In genomic region chr11:64743591-64744543, GRCh38 we compare ENCODE assay signal across 1 cellular context.
A peak's percentile ranks its signal among the peaks of the same experiment; 100 is the strongest.
TF ChIP-seq lines count a peak whose summit lies in the region.

TSS of gene RASGRP2 (minus strand) at chr11:64744142. CDS start at chr11:64742866, 1,276 bp downstream.

TF ChIP-seq in K562, 482 proteins besides CTCF, POLR2A, EP300 and RAD21 (continued from another document and continues in another):
- TF ChIP-seq ZNF318 (IDR thresholded peaks at IDR 0.05; ENCODE audit: borderline replicate concordance in 1 of 2, low read depth in 1 of 2) (no peak), ZFX (CRISPR knock-in tag; IDR thresholded peaks at IDR 0.05) (peak; percentile 65), FOXP1 (CRISPR knock-in tag; IDR thresholded peaks at IDR 0.05) (peak; percentile 48; the same call in 1 of the 2 replicates), NFE2 (IDR thresholded peaks at IDR 0.05; ENCODE audit: low read depth) (no peak), ILF3 (IDR thresholded peaks at IDR 0.05; ENCODE audit: borderline replicate concordance) (no peak), THRAP3 (IDR thresholded peaks at IDR 0.05; ENCODE audit: borderline replicate concordance) (no peak), CXXC5 (CRISPR knock-in tag; IDR thresholded peaks at IDR 0.05) (peak; percentile 41), HIVEP1 (CRISPR knock-in tag; IDR thresholded peaks at IDR 0.05) (no peak), RBM17 (IDR thresholded peaks at IDR 0.05; ENCODE audit: borderline replicate concordance, low read depth, low read length) (no peak), ZNF232 (CRISPR knock-in tag; IDR thresholded peaks at IDR 0.05) (no peak), FOSL1 (tag; conservative IDR thresholded peaks at IDR 0.05) (no peak), ZNF699 (CRISPR knock-in tag; IDR thresholded peaks at IDR 0.05; ENCODE audit: insufficient replicate concordance) (no peak), ATF4 (CRISPR knock-in tag; IDR thresholded peaks at IDR 0.05) (peak; percentile 37), FOXA1 (IDR thresholded peaks at IDR 0.05; ENCODE audit: borderline replicate concordance) (no peak), RCOR1 (IDR thresholded peaks at IDR 0.05; ENCODE audit: borderline replicate concordance in 1 of 2, low read depth in 2 of 2, low read length in 2 of 2) (peak in 1 of 2 experiments; percentile 87; a peak in 2 of 4 replicates), ZNF174 (CRISPR knock-in tag; IDR thresholded peaks at IDR 0.05) (no peak), FOXM1 (IDR thresholded peaks at IDR 0.05; ENCODE audit: low read depth) (no peak; the same call in 1 of the 2 replicates), FOXM1 (CRISPR knock-in tag; IDR thresholded peaks at IDR 0.05; ENCODE audit: low read depth) (no peak), NEUROD1 (IDR thresholded peaks at IDR 0.05; ENCODE audit: borderline replicate concordance, low read depth, low read length, partially characterized antibody) (no peak), C11orf30 (IDR thresholded peaks at IDR 0.05; ENCODE audit: low read depth) (no peak), JUNB (CRISPR knock-in tag; conservative IDR thresholded peaks at IDR 0.05) (no peak), RFX1 (IDR thresholded peaks at IDR 0.05) (no peak), PCBP1 (IDR thresholded peaks at IDR 0.05; ENCODE audit: low read depth, low read length, poor library complexity, severe bottlenecking) (peak; percentile 18), CREBBP (IDR thresholded peaks at IDR 0.05; ENCODE audit: low read depth, low read length) (no peak), YBX1 (IDR thresholded peaks at IDR 0.05) (no peak), HLTF (IDR thresholded peaks at IDR 0.05) (0 out of 2 replicates have a peak, but pooled peaks have one; percentile 66), SMAD4 (CRISPR knock-in tag; conservative IDR thresholded peaks at IDR 0.05) (no peak; the same call in 1 of the 2 replicates)
- TF ChIP-seq, protein P1, sequence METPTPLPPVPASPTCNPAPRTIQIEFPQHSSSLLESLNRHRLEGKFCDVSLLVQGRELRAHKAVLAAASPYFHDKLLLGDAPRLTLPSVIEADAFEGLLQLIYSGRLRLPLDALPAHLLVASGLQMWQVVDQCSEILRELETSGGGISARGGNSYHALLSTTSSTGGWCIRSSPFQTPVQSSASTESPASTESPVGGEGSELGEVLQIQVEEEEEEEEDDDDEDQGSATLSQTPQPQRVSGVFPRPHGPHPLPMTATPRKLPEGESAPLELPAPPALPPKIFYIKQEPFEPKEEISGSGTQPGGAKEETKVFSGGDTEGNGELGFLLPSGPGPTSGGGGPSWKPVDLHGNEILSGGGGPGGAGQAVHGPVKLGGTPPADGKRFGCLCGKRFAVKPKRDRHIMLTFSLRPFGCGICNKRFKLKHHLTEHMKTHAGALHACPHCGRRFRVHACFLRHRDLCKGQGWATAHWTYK (CRISPR knock-in tag; IDR thresholded peaks at IDR 0.05), result no peak
- TF ChIP-seq, protein P2, sequence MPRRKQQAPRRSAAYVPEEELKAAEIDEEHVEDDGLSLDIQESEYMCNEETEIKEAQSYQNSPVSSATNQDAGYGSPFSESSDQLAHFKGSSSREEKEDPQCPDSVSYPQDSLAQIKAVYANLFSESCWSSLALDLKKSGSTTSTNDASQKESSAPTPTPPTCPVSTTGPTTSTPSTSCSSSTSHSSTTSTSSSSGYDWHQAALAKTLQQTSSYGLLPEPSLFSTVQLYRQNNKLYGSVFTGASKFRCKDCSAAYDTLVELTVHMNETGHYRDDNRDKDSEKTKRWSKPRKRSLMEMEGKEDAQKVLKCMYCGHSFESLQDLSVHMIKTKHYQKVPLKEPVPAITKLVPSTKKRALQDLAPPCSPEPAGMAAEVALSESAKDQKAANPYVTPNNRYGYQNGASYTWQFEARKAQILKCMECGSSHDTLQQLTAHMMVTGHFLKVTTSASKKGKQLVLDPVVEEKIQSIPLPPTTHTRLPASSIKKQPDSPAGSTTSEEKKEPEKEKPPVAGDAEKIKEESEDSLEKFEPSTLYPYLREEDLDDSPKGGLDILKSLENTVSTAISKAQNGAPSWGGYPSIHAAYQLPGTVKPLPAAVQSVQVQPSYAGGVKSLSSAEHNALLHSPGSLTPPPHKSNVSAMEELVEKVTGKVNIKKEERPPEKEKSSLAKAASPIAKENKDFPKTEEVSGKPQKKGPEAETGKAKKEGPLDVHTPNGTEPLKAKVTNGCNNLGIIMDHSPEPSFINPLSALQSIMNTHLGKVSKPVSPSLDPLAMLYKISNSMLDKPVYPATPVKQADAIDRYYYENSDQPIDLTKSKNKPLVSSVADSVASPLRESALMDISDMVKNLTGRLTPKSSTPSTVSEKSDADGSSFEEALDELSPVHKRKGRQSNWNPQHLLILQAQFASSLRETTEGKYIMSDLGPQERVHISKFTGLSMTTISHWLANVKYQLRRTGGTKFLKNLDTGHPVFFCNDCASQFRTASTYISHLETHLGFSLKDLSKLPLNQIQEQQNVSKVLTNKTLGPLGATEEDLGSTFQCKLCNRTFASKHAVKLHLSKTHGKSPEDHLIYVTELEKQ (CRISPR knock-in tag; IDR thresholded peaks at IDR 0.05), result no peak
- TF ChIP-seq, protein P3, sequence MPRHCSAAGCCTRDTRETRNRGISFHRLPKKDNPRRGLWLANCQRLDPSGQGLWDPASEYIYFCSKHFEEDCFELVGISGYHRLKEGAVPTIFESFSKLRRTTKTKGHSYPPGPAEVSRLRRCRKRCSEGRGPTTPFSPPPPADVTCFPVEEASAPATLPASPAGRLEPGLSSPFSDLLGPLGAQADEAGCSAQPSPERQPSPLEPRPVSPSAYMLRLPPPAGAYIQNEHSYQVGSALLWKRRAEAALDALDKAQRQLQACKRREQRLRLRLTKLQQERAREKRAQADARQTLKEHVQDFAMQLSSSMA (CRISPR knock-in tag; IDR thresholded peaks at IDR 0.05), result no peak
- TF ChIP-seq, protein P4, sequence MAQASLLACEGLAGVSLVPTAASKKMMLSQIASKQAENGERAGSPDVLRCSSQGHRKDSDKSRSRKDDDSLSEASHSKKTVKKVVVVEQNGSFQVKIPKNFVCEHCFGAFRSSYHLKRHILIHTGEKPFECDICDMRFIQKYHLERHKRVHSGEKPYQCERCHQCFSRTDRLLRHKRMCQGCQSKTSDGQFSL (CRISPR knock-in tag; IDR thresholded peaks at IDR 0.05), result peak; percentile 79
- TF ChIP-seq, protein P4 (tag; IDR thresholded peaks at IDR 0.05), result no peak
- TF ChIP-seq, protein P5, sequence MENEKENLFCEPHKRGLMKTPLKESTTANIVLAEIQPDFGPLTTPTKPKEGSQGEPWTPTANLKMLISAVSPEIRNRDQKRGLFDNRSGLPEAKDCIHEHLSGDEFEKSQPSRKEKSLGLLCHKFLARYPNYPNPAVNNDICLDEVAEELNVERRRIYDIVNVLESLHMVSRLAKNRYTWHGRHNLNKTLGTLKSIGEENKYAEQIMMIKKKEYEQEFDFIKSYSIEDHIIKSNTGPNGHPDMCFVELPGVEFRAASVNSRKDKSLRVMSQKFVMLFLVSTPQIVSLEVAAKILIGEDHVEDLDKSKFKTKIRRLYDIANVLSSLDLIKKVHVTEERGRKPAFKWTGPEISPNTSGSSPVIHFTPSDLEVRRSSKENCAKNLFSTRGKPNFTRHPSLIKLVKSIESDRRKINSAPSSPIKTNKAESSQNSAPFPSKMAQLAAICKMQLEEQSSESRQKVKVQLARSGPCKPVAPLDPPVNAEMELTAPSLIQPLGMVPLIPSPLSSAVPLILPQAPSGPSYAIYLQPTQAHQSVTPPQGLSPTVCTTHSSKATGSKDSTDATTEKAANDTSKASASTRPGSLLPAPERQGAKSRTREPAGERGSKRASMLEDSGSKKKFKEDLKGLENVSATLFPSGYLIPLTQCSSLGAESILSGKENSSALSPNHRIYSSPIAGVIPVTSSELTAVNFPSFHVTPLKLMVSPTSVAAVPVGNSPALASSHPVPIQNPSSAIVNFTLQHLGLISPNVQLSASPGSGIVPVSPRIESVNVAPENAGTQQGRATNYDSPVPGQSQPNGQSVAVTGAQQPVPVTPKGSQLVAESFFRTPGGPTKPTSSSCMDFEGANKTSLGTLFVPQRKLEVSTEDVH (IDR thresholded peaks at IDR 0.05; ENCODE audit: low read depth, partially characterized antibody), result no peak
- TF ChIP-seq, protein P6, sequence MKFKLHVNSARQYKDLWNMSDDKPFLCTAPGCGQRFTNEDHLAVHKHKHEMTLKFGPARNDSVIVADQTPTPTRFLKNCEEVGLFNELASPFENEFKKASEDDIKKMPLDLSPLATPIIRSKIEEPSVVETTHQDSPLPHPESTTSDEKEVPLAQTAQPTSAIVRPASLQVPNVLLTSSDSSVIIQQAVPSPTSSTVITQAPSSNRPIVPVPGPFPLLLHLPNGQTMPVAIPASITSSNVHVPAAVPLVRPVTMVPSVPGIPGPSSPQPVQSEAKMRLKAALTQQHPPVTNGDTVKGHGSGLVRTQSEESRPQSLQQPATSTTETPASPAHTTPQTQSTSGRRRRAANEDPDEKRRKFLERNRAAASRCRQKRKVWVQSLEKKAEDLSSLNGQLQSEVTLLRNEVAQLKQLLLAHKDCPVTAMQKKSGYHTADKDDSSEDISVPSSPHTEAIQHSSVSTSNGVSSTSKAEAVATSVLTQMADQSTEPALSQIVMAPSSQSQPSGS (CRISPR knock-in tag; IDR thresholded peaks at IDR 0.05), result no peak
